ENCODE assay signal across 8 cellular contexts in genomic region chr2:74206180-74206688, GRCh38.
DNase-seq lines count a peak whose midpoint lies in the region; ATAC-seq and TF ChIP-seq lines count a peak whose summit lies in the region.

No MANE protein-coding gene starts in this region.

- ATAC-seq in GM19372 (IDR thresholded peaks at IDR 0.05; ENCODE audit: low read depth, unreplicated experiment): peak; percentile 83
- peak; percentile 42 for ATAC-seq in HG03457 (IDR thresholded peaks at IDR 0.05; ENCODE audit: unreplicated experiment)

- peak; percentile 61 to 66 for DNase-seq in AML-193 (lab: John Stamatoyannopoulos, UW)
- peak; percentile 40 to 49 for DNase-seq in activated CD4-positive, alpha-beta T cell treated with anti-CD3 and anti-CD28 coated beads, Interleukin-2, amount 50 U/mL, for 48 hours
- DNase-seq in fibroblast of pulmonary artery (ENCODE audit: low read depth): peak; percentile 84
- DNase-seq in smooth muscle cell of the brain vasculature (ENCODE audit: low read depth, low spot score): peak; percentile 20
- DNase-seq in SHP77 (lab: John Stamatoyannopoulos, UW): no peak
- no peak for DNase-seq in NCI-H1048 (lab: John Stamatoyannopoulos, UW)

- TF ChIP-seq CTCF in fibroblast of pulmonary artery (IDR thresholded peaks at IDR 0.05; ENCODE audit: low read length, missing control alignments): no peak

- H3K4me3 ChIP-seq in fibroblast of pulmonary artery (replicated peaks; ENCODE audit: low read depth, low read length): no peak overlapping the region

Comparison
In these comparisons a context has a peak if more than half of its experiments do, and no peak if none do; other contexts are left out.
1. DNase-seq: peak in AML-193 (2 of 2), activated CD4-positive, alpha-beta T cell treated with anti-CD3 and anti-CD28 coated beads, Interleukin-2, amount 50 U/mL, for 48 hours (2 of 2), fibroblast of pulmonary artery (single experiment) and smooth muscle cell of the brain vasculature (single experiment); none in SHP77 (0 of 2) and NCI-H1048 (single experiment).